1 cellular context compared by ENCODE assay signal in genomic region chr11:65854161-65854592, GRCh38.
TF ChIP-seq lines count a peak whose summit lies in the region.

No MANE protein-coding gene starts in this region.

TF ChIP-seq in WTC11, 78 proteins besides CTCF, POLR2A, EP300 and RAD21 (continued from another document):
- TF ChIP-seq AR (CRISPR knock-in tag; IDR thresholded peaks at IDR 0.05) (no peak), GRHL2 (CRISPR knock-in tag; IDR thresholded peaks at IDR 0.05; ENCODE audit: insufficient replicate concordance, severe bottlenecking) (no peak), ATF1 (CRISPR knock-in tag; IDR thresholded peaks at IDR 0.05) (no peak), NFATC4 (CRISPR knock-in tag; IDR thresholded peaks at IDR 0.05) (no peak), TEAD1 (CRISPR knock-in tag; IDR thresholded peaks at IDR 0.05) (no peak), FOXP1 (CRISPR knock-in tag; IDR thresholded peaks at IDR 0.05; ENCODE audit: borderline replicate concordance) (no peak), CREB1 (CRISPR knock-in tag; IDR thresholded peaks at IDR 0.05) (no peak), ZNF232 (CRISPR knock-in tag; IDR thresholded peaks at IDR 0.05) (no peak), TEAD4 (CRISPR knock-in tag; IDR thresholded peaks at IDR 0.05) (no peak), JUN (CRISPR knock-in tag; IDR thresholded peaks at IDR 0.05) (no peak), ZNF121 (CRISPR knock-in tag; IDR thresholded peaks at IDR 0.05) (no peak), SMAD4 (CRISPR knock-in tag; IDR thresholded peaks at IDR 0.05) (no peak)
- TF ChIP-seq, protein P1, sequence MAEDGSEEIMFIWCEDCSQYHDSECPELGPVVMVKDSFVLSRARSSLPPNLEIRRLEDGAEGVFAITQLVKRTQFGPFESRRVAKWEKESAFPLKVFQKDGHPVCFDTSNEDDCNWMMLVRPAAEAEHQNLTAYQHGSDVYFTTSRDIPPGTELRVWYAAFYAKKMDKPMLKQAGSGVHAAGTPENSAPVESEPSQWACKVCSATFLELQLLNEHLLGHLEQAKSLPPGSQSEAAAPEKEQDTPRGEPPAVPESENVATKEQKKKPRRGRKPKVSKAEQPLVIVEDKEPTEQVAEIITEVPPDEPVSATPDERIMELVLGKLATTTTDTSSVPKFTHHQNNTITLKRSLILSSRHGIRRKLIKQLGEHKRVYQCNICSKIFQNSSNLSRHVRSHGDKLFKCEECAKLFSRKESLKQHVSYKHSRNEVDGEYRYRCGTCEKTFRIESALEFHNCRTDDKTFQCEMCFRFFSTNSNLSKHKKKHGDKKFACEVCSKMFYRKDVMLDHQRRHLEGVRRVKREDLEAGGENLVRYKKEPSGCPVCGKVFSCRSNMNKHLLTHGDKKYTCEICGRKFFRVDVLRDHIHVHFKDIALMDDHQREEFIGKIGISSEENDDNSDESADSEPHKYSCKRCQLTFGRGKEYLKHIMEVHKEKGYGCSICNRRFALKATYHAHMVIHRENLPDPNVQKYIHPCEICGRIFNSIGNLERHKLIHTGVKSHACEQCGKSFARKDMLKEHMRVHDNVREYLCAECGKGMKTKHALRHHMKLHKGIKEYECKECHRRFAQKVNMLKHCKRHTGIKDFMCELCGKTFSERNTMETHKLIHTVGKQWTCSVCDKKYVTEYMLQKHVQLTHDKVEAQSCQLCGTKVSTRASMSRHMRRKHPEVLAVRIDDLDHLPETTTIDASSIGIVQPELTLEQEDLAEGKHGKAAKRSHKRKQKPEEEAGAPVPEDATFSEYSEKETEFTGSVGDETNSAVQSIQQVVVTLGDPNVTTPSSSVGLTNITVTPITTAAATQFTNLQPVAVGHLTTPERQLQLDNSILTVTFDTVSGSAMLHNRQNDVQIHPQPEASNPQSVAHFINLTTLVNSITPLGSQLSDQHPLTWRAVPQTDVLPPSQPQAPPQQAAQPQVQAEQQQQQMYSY (CRISPR knock-in tag; IDR thresholded peaks at IDR 0.05) = no peak
